ENCODE assay signal across 8 cellular contexts in the genomic region with DNA sequence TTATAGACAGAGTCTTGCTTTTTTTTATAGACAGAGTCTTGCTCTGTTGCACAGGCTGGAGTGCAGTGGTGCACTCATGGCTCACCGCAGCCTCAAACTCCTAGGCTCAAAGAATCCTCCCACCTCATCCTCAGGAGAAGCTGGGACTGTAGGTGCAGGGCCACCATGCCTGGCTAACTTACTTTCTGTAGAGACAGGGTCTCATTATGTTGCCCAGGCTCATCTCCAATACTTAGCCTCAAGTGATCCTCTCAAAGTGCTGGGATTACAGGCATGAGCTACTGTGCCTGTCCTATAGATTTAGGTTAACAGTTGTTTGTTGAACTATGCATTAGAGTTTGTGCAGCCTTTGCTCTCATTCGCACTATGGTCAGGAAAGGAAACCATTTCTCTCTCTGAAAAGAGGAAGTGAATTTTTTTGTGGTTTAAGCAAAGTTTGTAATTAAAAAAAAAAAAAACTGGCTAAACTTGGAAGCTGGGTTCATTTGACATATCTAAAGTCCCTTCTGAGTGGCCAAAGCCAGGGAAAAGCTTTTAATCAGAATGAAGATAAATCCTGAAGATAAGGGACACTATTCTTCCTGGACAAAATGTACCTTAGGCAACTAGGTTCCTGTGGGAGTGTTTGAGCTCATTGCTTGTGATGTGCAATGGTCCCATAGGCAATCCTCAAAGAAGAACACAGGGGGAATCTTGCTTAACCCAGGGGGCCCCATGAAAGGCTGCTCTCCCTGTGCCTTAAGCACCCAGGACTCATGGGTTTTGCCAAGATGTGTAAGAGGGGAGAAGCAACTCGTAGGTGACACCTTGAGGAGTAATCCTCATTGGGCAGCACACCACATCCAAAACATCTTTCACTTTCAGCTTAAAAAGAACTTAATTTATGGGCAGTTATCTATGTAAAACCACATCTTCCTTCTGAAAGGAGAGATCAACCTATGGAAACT.
DNase-seq lines count a peak whose midpoint lies in the region; ATAC-seq and TF ChIP-seq lines count a peak whose summit lies in the region.

No MANE protein-coding gene starts in this region.

- peak overlapping the region; percentile 91 for H3K4me2 ChIP-seq in OCI-LY7 (ENCODE audit: low read length)

- H3K79me2 ChIP-seq in OCI-LY7 (ENCODE audit: insufficient read depth, low read depth, low read length) = no peaks in the 10 kb centered on the region

- peak; percentile 96 for ATAC-seq in HG03045 (IDR thresholded peaks at IDR 0.05; ENCODE audit: unreplicated experiment)

- H3K36me3 ChIP-seq in OCI-LY7 (ENCODE audit: insufficient read depth, low read length) (no peaks in the 10 kb centered on the region), brain microvascular endothelial cell (replicated peaks) (no peaks in the 10 kb centered on the region)

- intact Hi-C loops in OCI-LY7 (cut with micrococcal nuclease; ENCODE audit: unreplicated experiment) = no loop called here

- BruUV-seq in OCI-LY7 (replicated peaks; lab: Mats Ljungman, UMichigan) = no TSS peak

- TF ChIP-seq CTCF in OCI-LY7 (conservative IDR thresholded peaks at IDR 0.05; ENCODE audit: low read length) (no peak), brain microvascular endothelial cell (IDR thresholded peaks at IDR 0.05; ENCODE audit: low read depth, low read length, missing control alignments) (no peak)

- no peaks in the 10 kb centered on the region for H3K27me3 ChIP-seq in brain microvascular endothelial cell (replicated peaks)

- no peaks in the 10 kb centered on the region for H3K9me3 ChIP-seq in OCI-LY7 (ENCODE audit: low read length)

- H3K9me2 ChIP-seq in OCI-LY7 (ENCODE audit: insufficient read depth, low read length) = no peaks in the 10 kb centered on the region

- H4K20me1 ChIP-seq in OCI-LY7 (ENCODE audit: insufficient read depth, low read length) = no peaks in the 10 kb centered on the region; the same call in none of the 2 replicates

- peaks cover 31% of the 10 kb centered on the region for H3K4me1 ChIP-seq in OCI-LY7 (ENCODE audit: insufficient read depth, low read length, poor library complexity, severe bottlenecking)

- CTCF ChIA-PET in OCI-LY7 (lab: Charles Lee; ENCODE audit: unreplicated experiment) (interaction anchor here (0.6 to 1.2 kb wide), 3 partner anchors 17 to 401 kb away, joined by 3 read pairs; no protein-coding TSS in a partner anchor), HEK293T (lab: Yijun Ruan, JAX) (interaction anchor here (0.6 kb wide), 1 partner anchor 15 kb away, joined by 3 read pairs; no protein-coding TSS in a partner anchor)

- in situ Hi-C loops in brain microvascular endothelial cell (cut with HindIII; ENCODE audit: low pct_ligation_motif_present, low sequenced_read_pairs) = no loop called here

- DNase-seq in AML-193 (lab: John Stamatoyannopoulos, UW) (peak; percentile 26 to 51), GM19238 (ENCODE audit: insufficient read length, low spot score) (peak; percentile 36), OCI-LY7 (ENCODE audit: low spot score) (peak; percentile 86), SW480 (ENCODE audit: low spot score) (no peak), brain microvascular endothelial cell (no peak), NCI-H1105 treated with DMSO at 0.1 percent for 48 hours (lab: John Stamatoyannopoulos, UW) (no peak), HEK293T (ENCODE audit: extremely low spot score) (no peak)

- peak overlapping the region; percentile 43; the same call in 1 of the 2 replicates for H2AFZ ChIP-seq in OCI-LY7 (ENCODE audit: low read length)

- H3K27ac ChIP-seq in OCI-LY7 (ENCODE audit: low read depth, low read length, poor library complexity, severe bottlenecking) = peak overlapping the region; percentile 61
- H3K27ac ChIP-seq in brain microvascular endothelial cell = no peak overlapping the region

- H3K4me3 ChIP-seq in OCI-LY7 (ENCODE audit: low read depth, low read length, poor library complexity, severe bottlenecking) (peak overlapping the region; percentile 53), brain microvascular endothelial cell (ENCODE audit: low read depth, low read length) (no peak overlapping the region)

- POLR2A ChIA-PET in OCI-LY7 (lab: Charles Lee) = interaction anchor here (0.6 to 1.6 kb wide), 8 partner anchors 9 to 193 kb away, joined by 3 to 11 read pairs (median 4); no protein-coding TSS in a partner anchor
- POLR2A ChIA-PET in HEK293T (lab: Yijun Ruan, JAX) = no interaction called here

TF ChIP-seq in HEK293T, 16 proteins besides CTCF, POLR2A, EP300 and RAD21:
- TF ChIP-seq NFRKB (IDR thresholded peaks at IDR 0.05) = no peak
- no peak for TF ChIP-seq ARNT (IDR thresholded peaks at IDR 0.05)
- no peak for TF ChIP-seq CTBP1 (IDR thresholded peaks at IDR 0.05; ENCODE audit: borderline replicate concordance)
- TF ChIP-seq L3MBTL2 (conservative IDR thresholded peaks at IDR 0.05) = no peak
- no peak for TF ChIP-seq SP1 (IDR thresholded peaks at IDR 0.05)
- no peak for TF ChIP-seq PKNOX1 (IDR thresholded peaks at IDR 0.05)
- TF ChIP-seq FOXK2 (IDR thresholded peaks at IDR 0.05) = no peak
- no peak for TF ChIP-seq BHLHE40 (IDR thresholded peaks at IDR 0.05; ENCODE audit: borderline replicate concordance)
- no peak for TF ChIP-seq TARDBP (IDR thresholded peaks at IDR 0.05)
- TF ChIP-seq FOXA1 (IDR thresholded peaks at IDR 0.05) = no peak
- no peak for TF ChIP-seq ELF4 (IDR thresholded peaks at IDR 0.05)
- TF ChIP-seq LEF1 (IDR thresholded peaks at IDR 0.05; ENCODE audit: borderline replicate concordance) = no peak
- TF ChIP-seq SUZ12 (IDR thresholded peaks at IDR 0.05) = no peak
- TF ChIP-seq ZNF384 (IDR thresholded peaks at IDR 0.05) = no peak
- no peak for TF ChIP-seq FOXM1 (IDR thresholded peaks at IDR 0.05; ENCODE audit: borderline replicate concordance)
- no peak for TF ChIP-seq HDGF (IDR thresholded peaks at IDR 0.05; ENCODE audit: borderline replicate concordance)
TF ChIP-seq in HEK293T: peak in this region for 0.

Comparison
In these comparisons a context has a peak if more than half of its experiments do, and no peak if none do; other contexts are left out.
1. DNase-seq: peak in AML-193 (2 of 2), GM19238 (single experiment) and OCI-LY7 (single experiment); none in SW480 (single experiment), brain microvascular endothelial cell (single experiment), NCI-H1105 treated with DMSO at 0.1 percent for 48 hours (single experiment) and HEK293T (single experiment).